In the genomic region with DNA sequence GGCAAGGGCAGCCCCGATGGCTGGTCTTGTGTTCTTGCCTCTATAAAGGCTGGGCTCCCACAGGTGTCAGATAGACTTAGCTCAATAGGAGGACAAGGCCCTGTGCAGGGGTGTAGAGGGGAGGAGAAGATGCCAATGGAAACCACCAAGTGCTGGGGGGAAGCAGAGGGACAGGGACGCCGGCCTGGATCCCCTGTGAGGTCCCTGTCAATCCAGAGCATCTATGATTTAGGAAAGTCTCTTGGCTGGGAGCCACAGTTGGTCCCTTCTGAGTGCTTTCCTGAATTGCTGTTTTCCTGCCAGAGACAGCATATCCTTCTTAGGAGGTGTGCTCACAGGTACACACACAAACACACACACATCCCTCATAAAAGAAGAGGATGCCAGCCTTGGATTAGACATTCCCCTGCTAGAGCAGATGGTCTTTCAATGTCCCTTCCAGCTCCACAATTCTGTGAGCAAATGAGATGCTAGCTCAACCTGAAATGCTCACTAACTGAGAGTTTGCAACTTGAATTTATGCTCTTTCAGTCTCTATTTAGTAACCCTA, we compare ENCODE assay signal across 19 cellular contexts.
DNase-seq lines count a peak whose midpoint lies in the region; ATAC-seq and TF ChIP-seq lines count a peak whose summit lies in the region.
"Had no signal": no experiment of that assay in that cellular context is flagged by ENCODE, and none has a peak within 500 bp of the region (broad histone marks: within the 10 kb centered on the region; RNA-seq: fewer than 3 reads in every experiment).

No MANE protein-coding gene starts in this region.

- in situ Hi-C loops in gastrocnemius medialis (cut with MboI; ENCODE audit: low sequenced_read_pairs in 4 of 4), result loop anchor here (10.0 to 25.0 kb wide), 7 partner anchors 59 to 791 kb away; partner anchors contain the start of genes EFCAB11 (in 3 of the 4), TDP1 (in 3 of the 4) and CALM1 (in 1 of the 4)
- in situ Hi-C loops in GM13977 (cut with MboI; ENCODE audit: low pct_unique_long_range_greater_than_20kb, low sequenced_read_pairs, unreplicated experiment), result no loop called here

- no peak overlapping the region for H3K4me3 ChIP-seq in gastrocnemius medialis
- H3K4me3 ChIP-seq in breast epithelium, result no peak overlapping the region
- H3K4me3 ChIP-seq: A549 had no signal

- H3K36me3 Mint-ChIP-seq in T-helper 2 cell treated with Interferon-gamma antibody and Interleukin-4, amounts not matched to agents 5 μg/mL and 100 μg/mL, for 36 hours (ENCODE audit: low read depth), result peaks cover 2% of the 10 kb centered on the region

- no peak overlapping the region for H3K27ac Mint-ChIP-seq in T-helper 2 cell treated with Interferon-gamma antibody and Interleukin-4, amounts not matched to agents 5 μg/mL and 100 μg/mL, for 36 hours
- H3K27ac Mint-ChIP-seq: CD4-positive, alpha-beta T cell; HFFc6 had no signal

- H3K4me1 ChIP-seq in gastrocnemius medialis, result peaks cover 26 to 29% of the 10 kb centered on the region in 2 donors
- H3K4me1 ChIP-seq in breast epithelium, result no peaks in the 10 kb centered on the region

- intact Hi-C loops in gastrocnemius medialis (cut with DNase I; ENCODE audit: low total_unique reads) (loop anchor here (10.0 kb wide), 1 partner anchor 411 kb away; no protein-coding TSS in a partner anchor), breast epithelium (cut with DNase I; ENCODE audit: low total_unique reads) (no loop called here)

- peaks cover 10% of the 10 kb centered on the region for H3K4me1 Mint-ChIP-seq in T-helper 2 cell treated with Interferon-gamma antibody and Interleukin-4, amounts not matched to agents 5 μg/mL and 100 μg/mL, for 36 hours (ENCODE audit: low read depth)

- TF ChIP-seq POLR2A in gastrocnemius medialis (IDR thresholded peaks at IDR 0.05) (no peak), breast epithelium (IDR thresholded peaks at IDR 0.05) (no peak)

- H3K27me3 ChIP-seq in gastrocnemius medialis (no peaks in the 10 kb centered on the region), breast epithelium (no peaks in the 10 kb centered on the region)

- H3K9me3 ChIP-seq in gastrocnemius medialis (no peaks in the 10 kb centered on the region), breast epithelium (peaks cover 8% of the 10 kb centered on the region in 2 donors)

- DNase-seq in T-helper 2 cell treated with Interferon-gamma antibody and Interleukin-4, amounts not matched to agents 5 μg/mL and 100 μg/mL, for 36 hours (ENCODE audit: low spot score), result peak; percentile 1
- DNase-seq in T-helper 2 cell, result no peak
- DNase-seq in cerebellum (ENCODE audit: low spot score), result peak; percentile 85
- DNase-seq in gastrocnemius medialis, result no peak
- no peak for DNase-seq in breast epithelium (ENCODE audit: low spot score in 2 of 2)
- DNase-seq in GM13977 (ENCODE audit: low spot score), result no peak
- no peak for DNase-seq in hippocampal formation (lab: John Stamatoyannopoulos, UW)
- DNase-seq: AML-193; CD4-positive, alpha-beta T cell; DMS153; DMS79; GF-D8; GOT3; H7; HFFc6 had no signal

- H3K27ac ChIP-seq in gastrocnemius medialis (peak overlapping the region; percentile 40 to 95 (median 92)), breast epithelium (no peak overlapping the region)
- H3K27ac ChIP-seq: 22Rv1, A549, C4-2B had no signal

- no peak for TF ChIP-seq CTCF in gastrocnemius medialis (IDR thresholded peaks at IDR 0.05 in 4 of 5, conservative IDR thresholded peaks at IDR 0.05 in 1 of 5)
- no peak for TF ChIP-seq CTCF in breast epithelium (IDR thresholded peaks at IDR 0.05)
- TF ChIP-seq CTCF in GM13977 (IDR thresholded peaks at IDR 0.05; ENCODE audit: extremely low read depth, insufficient read depth, missing control alignments), result no peak

- no peak overlapping the region for H3K4me3 Mint-ChIP-seq in T-helper 2 cell treated with Interferon-gamma antibody and Interleukin-4, amounts not matched to agents 5 μg/mL and 100 μg/mL, for 36 hours
- H3K4me3 Mint-ChIP-seq: CD4-positive, alpha-beta T cell; HFFc6 had no signal

- no peak for ATAC-seq in gastrocnemius medialis
- ATAC-seq: A549, HCT116 had no signal

- H3K36me3 ChIP-seq in gastrocnemius medialis (no peaks in the 10 kb centered on the region), breast epithelium (no peaks in the 10 kb centered on the region)

- H3K9me3 Mint-ChIP-seq in T-helper 2 cell treated with Interferon-gamma antibody and Interleukin-4, amounts not matched to agents 5 μg/mL and 100 μg/mL, for 36 hours, result peaks cover 13% of the 10 kb centered on the region

- peaks cover 12% of the 10 kb centered on the region for H3K27me3 Mint-ChIP-seq in T-helper 2 cell treated with Interferon-gamma antibody and Interleukin-4, amounts not matched to agents 5 μg/mL and 100 μg/mL, for 36 hours (ENCODE audit: low read depth)

Comparison
In these comparisons a context has a peak if more than half of its experiments do, and no peak if none do; other contexts are left out.
1. DNase-seq: peak in T-helper 2 cell treated with Interferon-gamma antibody and Interleukin-4, amounts not matched to agents 5 μg/mL and 100 μg/mL, for 36 hours (single experiment) and cerebellum (single experiment); none in T-helper 2 cell (0 of 5), gastrocnemius medialis (0 of 2), breast epithelium (0 of 2), GM13977 (single experiment) and hippocampal formation (0 of 2).
2. H3K27ac ChIP-seq: peak in gastrocnemius medialis (4 of 4); none in breast epithelium (0 of 2).